In genomic region chr16:3655030-3655790, GRCh38 we compare ENCODE assay signal across 17 cellular contexts. TPM values are rescaled to one million over a fixed set of nuclear protein-coding genes. Genes with fewer than 3 reads are reported as not detected.
DNase-seq lines count a peak whose midpoint lies in the region; ATAC-seq and TF ChIP-seq lines count a peak whose summit lies in the region.
"Had no signal": no experiment of that assay in that cellular context is flagged by ENCODE, and none has a peak within 500 bp of the region (broad histone marks: within the 10 kb centered on the region; RNA-seq: fewer than 3 reads in every experiment).

No MANE protein-coding gene starts in this region.

- peaks cover 0 to 49% (median 18%) of the 10 kb centered on the region in 4 donors for H3K36me3 ChIP-seq in right lobe of liver
- peaks cover 0 to 75% (median 10%) of the 10 kb centered on the region in 3 experiments for H3K36me3 ChIP-seq in naive thymus-derived CD4-positive, alpha-beta T cell (ENCODE audit: control insufficient read depth in 2 of 3, insufficient read depth in 3 of 3, low read length in 3 of 3)

- DNase-seq in activated naive CD4-positive, alpha-beta T cell treated with anti-CD3 and anti-CD28 coated beads, Interleukin-2, amount 10 ng/mL, durations not matched to agents 7 days and 5 days = no peak
- DNase-seq in activated naive CD4-positive, alpha-beta T cell treated with anti-CD3 and anti-CD28 coated beads for 36 hours = no peak
- peak; percentile 68 for DNase-seq in chondrocyte (ENCODE audit: low spot score)
- peak in 2 of 3 donors; percentile 45 to 49 for DNase-seq in right lobe of liver
- no peak for DNase-seq in type B pancreatic cell (ENCODE audit: extremely low spot score, unreplicated experiment)
- no peak for DNase-seq in naive thymus-derived CD4-positive, alpha-beta T cell
- DNase-seq in foreskin melanocyte = no peak
- no peak for DNase-seq in erythroblast (lab: John Stamatoyannopoulos, UW)
- DNase-seq: activated naive CD8-positive, alpha-beta T cell treated with anti-CD3 and anti-CD28 coated beads, Interleukin-2, amount 50 U/mL, for 24 hours; kidney glomerular epithelial cell; naive B cell; NCI-H1417 treated with DMSO at 0.1 percent for 48 hours; NCI-H226; stimulated activated CD4-positive, alpha-beta T cell treated with anti-CD3 and anti-CD28 coated beads, Interleukin-4, amount 100 ng/mL, for 24 hours had no signal

- CTCF ChIA-PET in activated naive CD4-positive, alpha-beta T cell treated with anti-CD3 and anti-CD28 coated beads, Interleukin-2, amount 10 ng/mL, durations not matched to agents 7 days and 5 days (lab: Charles Lee) = interaction anchor here (0.6 to 3.2 kb wide), 4 partner anchors 9 to 33 kb away, joined by 3 to 11 read pairs (median 6); no protein-coding TSS in a partner anchor
- CTCF ChIA-PET in activated naive CD4-positive, alpha-beta T cell treated with anti-CD3 and anti-CD28 coated beads for 36 hours (lab: Charles Lee) = interaction anchor here (0.7 to 1.5 kb wide), 3 partner anchors 11 to 125 kb away, joined by 3 read pairs; no protein-coding TSS in a partner anchor
- CTCF ChIA-PET in naive thymus-derived CD4-positive, alpha-beta T cell (lab: Charles Lee) = interaction anchor here (1.0 kb wide), 1 partner anchor 228 kb away, joined by 3 read pairs; no protein-coding TSS in a partner anchor

- H3K4me1 Mint-ChIP-seq in activated naive CD4-positive, alpha-beta T cell treated with anti-CD3 and anti-CD28 coated beads, Interleukin-2, amount 10 ng/mL, durations not matched to agents 7 days and 5 days = peaks cover 17% of the 10 kb centered on the region
- peaks cover 4% of the 10 kb centered on the region for H3K4me1 Mint-ChIP-seq in activated naive CD4-positive, alpha-beta T cell treated with anti-CD3 and anti-CD28 coated beads for 36 hours (ENCODE audit: low read depth)
- H3K4me1 Mint-ChIP-seq in chondrocyte (ENCODE audit: low read depth) (peaks cover 7% of the 10 kb centered on the region), type B pancreatic cell (ENCODE audit: unreplicated experiment) (peaks cover 6% of the 10 kb centered on the region)
- H3K4me1 Mint-ChIP-seq in naive thymus-derived CD4-positive, alpha-beta T cell = peaks cover 0 to 16% (median 4%) of the 10 kb centered on the region in 7 donors

- peaks cover 50% of the 10 kb centered on the region for H3K36me3 Mint-ChIP-seq in activated naive CD4-positive, alpha-beta T cell treated with anti-CD3 and anti-CD28 coated beads, Interleukin-2, amount 10 ng/mL, durations not matched to agents 7 days and 5 days
- peaks cover 29% of the 10 kb centered on the region for H3K36me3 Mint-ChIP-seq in activated naive CD4-positive, alpha-beta T cell treated with anti-CD3 and anti-CD28 coated beads for 36 hours (ENCODE audit: low read depth)
- H3K36me3 Mint-ChIP-seq in chondrocyte (ENCODE audit: low read depth) = peaks cover 18% of the 10 kb centered on the region
- peaks cover 15% of the 10 kb centered on the region for H3K36me3 Mint-ChIP-seq in type B pancreatic cell
- H3K36me3 Mint-ChIP-seq in naive thymus-derived CD4-positive, alpha-beta T cell = peaks cover 0 to 23% (median 4%) of the 10 kb centered on the region in 5 donors

- TF ChIP-seq CTCF in chondrocyte (IDR thresholded peaks at IDR 0.05) (no peak), right lobe of liver (IDR thresholded peaks at IDR 0.05) (no peak), type B pancreatic cell (conservative IDR thresholded peaks at IDR 0.05) (no peak)

- H3K9me3 Mint-ChIP-seq in activated naive CD4-positive, alpha-beta T cell treated with anti-CD3 and anti-CD28 coated beads, Interleukin-2, amount 10 ng/mL, durations not matched to agents 7 days and 5 days = no peaks in the 10 kb centered on the region
- H3K9me3 Mint-ChIP-seq in activated naive CD4-positive, alpha-beta T cell treated with anti-CD3 and anti-CD28 coated beads for 36 hours = no peaks in the 10 kb centered on the region
- no peaks in the 10 kb centered on the region for H3K9me3 Mint-ChIP-seq in chondrocyte (ENCODE audit: low read depth)
- no peaks in the 10 kb centered on the region for H3K9me3 Mint-ChIP-seq in type B pancreatic cell
- H3K9me3 Mint-ChIP-seq in naive thymus-derived CD4-positive, alpha-beta T cell = no peaks in the 10 kb centered on the region
- H3K9me3 Mint-ChIP-seq: activated naive CD8-positive, alpha-beta T cell treated with anti-CD3 and anti-CD28 coated beads, Interleukin-2, amount 50 U/mL, for 24 hours; naive B cell; T-cell had no signal

- no peaks in the 10 kb centered on the region for H3K4me1 ChIP-seq in right lobe of liver
- H3K4me1 ChIP-seq in naive thymus-derived CD4-positive, alpha-beta T cell (ENCODE audit: control insufficient read depth in 2 of 2, insufficient read depth in 2 of 2, low read length in 2 of 2) = no peaks in the 10 kb centered on the region
- H3K4me1 ChIP-seq: vagina had no signal

- intact Hi-C loops in activated naive CD4-positive, alpha-beta T cell treated with anti-CD3 and anti-CD28 coated beads for 36 hours (cut with micrococcal nuclease) = no loop called here
- intact Hi-C loops in right lobe of liver (cut with DNase I) = no loop called here
- intact Hi-C loops in naive thymus-derived CD4-positive, alpha-beta T cell (cut with micrococcal nuclease) = no loop called here

- no peaks in the 10 kb centered on the region for H3K27me3 ChIP-seq in right lobe of liver
- H3K27me3 ChIP-seq in naive thymus-derived CD4-positive, alpha-beta T cell (ENCODE audit: control insufficient read depth in 2 of 2, insufficient read depth in 2 of 2, low read length in 2 of 2) = no peaks in the 10 kb centered on the region
- H3K27me3 ChIP-seq: vagina had no signal

- no peaks in the 10 kb centered on the region for H3K9me3 ChIP-seq in right lobe of liver
- H3K9me3 ChIP-seq in naive thymus-derived CD4-positive, alpha-beta T cell (ENCODE audit: control insufficient read depth in 2 of 3, low read length in 3 of 3) = no peaks in the 10 kb centered on the region
- H3K9me3 ChIP-seq: vagina had no signal

- POLR2A ChIA-PET in naive thymus-derived CD4-positive, alpha-beta T cell (lab: Charles Lee) = no interaction called here

- H3K27ac ChIP-seq in right lobe of liver = no peak overlapping the region
- no peak overlapping the region for H3K27ac ChIP-seq in naive thymus-derived CD4-positive, alpha-beta T cell (ENCODE audit: low read depth, low read length)
- H3K27ac ChIP-seq: epithelial cell of prostate, vagina had no signal

- peak in 2 of 4 donors; percentile 8 to 9 for ATAC-seq in right lobe of liver
- ATAC-seq in naive thymus-derived CD4-positive, alpha-beta T cell = no peak
- ATAC-seq: activated naive CD8-positive, alpha-beta T cell treated with anti-CD3 and anti-CD28 coated beads, Interleukin-2, amount 50 U/mL, for 24 hours had no signal

- H3K27ac Mint-ChIP-seq in activated naive CD4-positive, alpha-beta T cell treated with anti-CD3 and anti-CD28 coated beads, Interleukin-2, amount 10 ng/mL, durations not matched to agents 7 days and 5 days = peak overlapping the region; percentile 19
- H3K27ac Mint-ChIP-seq in activated naive CD4-positive, alpha-beta T cell treated with anti-CD3 and anti-CD28 coated beads for 36 hours = no peak overlapping the region
- H3K27ac Mint-ChIP-seq in chondrocyte (ENCODE audit: unreplicated experiment) = no peak overlapping the region
- peak overlapping the region; percentile 87 for H3K27ac Mint-ChIP-seq in type B pancreatic cell
- peak overlapping the region in 2 of 9 donors; percentile 51 to 86 for H3K27ac Mint-ChIP-seq in naive thymus-derived CD4-positive, alpha-beta T cell
- H3K27ac Mint-ChIP-seq: activated naive CD8-positive, alpha-beta T cell treated with anti-CD3 and anti-CD28 coated beads, Interleukin-2, amount 50 U/mL, for 24 hours; T-cell had no signal

- TF ChIP-seq POLR2A in right lobe of liver (IDR thresholded peaks at IDR 0.05) (no peak), erythroblast (IDR thresholded peaks at IDR 0.05; ENCODE audit: low read length) (no peak)

- WGBS in right lobe of liver (ENCODE audit: insufficient coverage, low coverage, low lambda C conversion rate, missing lambda C conversion rate) = 93% methylated on average over 5 of the region's 23 CpGs

- H3K4me3 ChIP-seq in right lobe of liver = no peak overlapping the region
- H3K4me3 ChIP-seq in naive thymus-derived CD4-positive, alpha-beta T cell (ENCODE audit: low read length) = no peak overlapping the region
- H3K4me3 ChIP-seq: vagina had no signal

- no peak overlapping the region for H3K4me3 Mint-ChIP-seq in activated naive CD4-positive, alpha-beta T cell treated with anti-CD3 and anti-CD28 coated beads, Interleukin-2, amount 10 ng/mL, durations not matched to agents 7 days and 5 days
- H3K4me3 Mint-ChIP-seq in activated naive CD4-positive, alpha-beta T cell treated with anti-CD3 and anti-CD28 coated beads for 36 hours = no peak overlapping the region
- H3K4me3 Mint-ChIP-seq in chondrocyte (ENCODE audit: unreplicated experiment) (no peak overlapping the region), type B pancreatic cell (peak overlapping the region; percentile 34)
- no peak overlapping the region for H3K4me3 Mint-ChIP-seq in naive thymus-derived CD4-positive, alpha-beta T cell
- H3K4me3 Mint-ChIP-seq: activated naive CD8-positive, alpha-beta T cell treated with anti-CD3 and anti-CD28 coated beads, Interleukin-2, amount 50 U/mL, for 24 hours; naive B cell; T-cell had no signal

- no peaks in the 10 kb centered on the region for H3K27me3 Mint-ChIP-seq in activated naive CD4-positive, alpha-beta T cell treated with anti-CD3 and anti-CD28 coated beads, Interleukin-2, amount 10 ng/mL, durations not matched to agents 7 days and 5 days
- no peaks in the 10 kb centered on the region for H3K27me3 Mint-ChIP-seq in activated naive CD4-positive, alpha-beta T cell treated with anti-CD3 and anti-CD28 coated beads for 36 hours (ENCODE audit: low read depth)
- no peaks in the 10 kb centered on the region for H3K27me3 Mint-ChIP-seq in chondrocyte (ENCODE audit: low read depth)
- H3K27me3 Mint-ChIP-seq in type B pancreatic cell = no peaks in the 10 kb centered on the region
- H3K27me3 Mint-ChIP-seq in naive thymus-derived CD4-positive, alpha-beta T cell = no peaks in the 10 kb centered on the region
- H3K27me3 Mint-ChIP-seq: activated naive CD8-positive, alpha-beta T cell treated with anti-CD3 and anti-CD28 coated beads, Interleukin-2, amount 50 U/mL, for 24 hours; naive B cell; T-cell had no signal

RNA-seq across cellular contexts. Expression of gene DNASE1, which starts 0.7 kb away (rescaled TPM):
- 10 to 100 TPM; 13.5 to 13.8 TPM for total RNA-seq in activated naive CD4-positive, alpha-beta T cell treated with anti-CD3 and anti-CD28 coated beads for 36 hours
- 10.3 to 17.8 TPM (median 12.2 TPM) in 3 replicates for total RNA-seq in chondrocyte
- total RNA-seq in right lobe of liver = 1 to 10 TPM; 1.4 to 6.2 (median 3.1) TPM
- 35.7 and 44.8 TPM in 2 replicates for total RNA-seq in type B pancreatic cell (ENCODE audit: low replicate concordance)
- total RNA-seq in naive thymus-derived CD4-positive, alpha-beta T cell = 10 to 100 TPM; 26.0 to 59.6 (median 37.2) TPM
- polyA plus RNA-seq in naive thymus-derived CD4-positive, alpha-beta T cell = 10 to 100 TPM in 1 of 2 donors, 1 to 10 TPM in 1; 5.6 to 16.8 TPM

RNA-seq across cellular contexts. Expression of gene SLX4, which starts 43.8 kb away (rescaled TPM):
- total RNA-seq in activated naive CD4-positive, alpha-beta T cell treated with anti-CD3 and anti-CD28 coated beads for 36 hours = 10 to 100 TPM; 14.0 to 14.1 TPM
- total RNA-seq in chondrocyte (9.3 to 11.8 TPM (median 9.9 TPM) in 3 replicates), right lobe of liver (1 to 10 TPM; 1.8 to 2.9 (median 2.2) TPM), type B pancreatic cell (ENCODE audit: low replicate concordance) (7.3 and 13.3 TPM in 2 replicates)
- total RNA-seq in naive thymus-derived CD4-positive, alpha-beta T cell = 10 to 100 TPM in 1 of 5 experiments, 1 to 10 TPM in 4; 7.1 to 12.5 (median 8.5) TPM
- 1 to 10 TPM in 1 of 2 donors, under 1 TPM in 1; 0.89 to 1.2 TPM for polyA plus RNA-seq in naive thymus-derived CD4-positive, alpha-beta T cell

Comparison
In these comparisons a context has a peak if more than half of its experiments do, and no peak if none do; other contexts are left out.
1. H3K27ac Mint-ChIP-seq: peak in activated naive CD4-positive, alpha-beta T cell treated with anti-CD3 and anti-CD28 coated beads, Interleukin-2, amount 10 ng/mL, durations not matched to agents 7 days and 5 days (single experiment) and type B pancreatic cell (single experiment); none in activated naive CD4-positive, alpha-beta T cell treated with anti-CD3 and anti-CD28 coated beads for 36 hours (single experiment) and chondrocyte (single experiment).
2. DNase-seq: peak in chondrocyte (single experiment) and right lobe of liver (2 of 3); none in activated naive CD4-positive, alpha-beta T cell treated with anti-CD3 and anti-CD28 coated beads, Interleukin-2, amount 10 ng/mL, durations not matched to agents 7 days and 5 days (single experiment), activated naive CD4-positive, alpha-beta T cell treated with anti-CD3 and anti-CD28 coated beads for 36 hours (single experiment), type B pancreatic cell (single experiment), naive thymus-derived CD4-positive, alpha-beta T cell (0 of 9), foreskin melanocyte (single experiment) and erythroblast (0 of 2).